19 cellular contexts compared by ENCODE assay signal in genomic region chr2:132274000-132274399, GRCh38.
DNase-seq lines count a peak whose midpoint lies in the region; ATAC-seq and TF ChIP-seq lines count a peak whose summit lies in the region.
"Had no signal": no experiment of that assay in that cellular context is flagged by ENCODE, and none has a peak within 500 bp of the region (broad histone marks: within the 10 kb centered on the region; RNA-seq: fewer than 3 reads in every experiment).

No MANE protein-coding gene starts in this region.

- no peaks in the 10 kb centered on the region for H3K4me1 Mint-ChIP-seq in endodermal cell
- H3K4me1 Mint-ChIP-seq in nephron progenitor cell, result no peaks in the 10 kb centered on the region
- no peaks in the 10 kb centered on the region for H3K4me1 Mint-ChIP-seq in endothelial cell (ENCODE audit: unreplicated experiment)
- H3K4me1 Mint-ChIP-seq: B cell, GM23338, H9 had no signal

- H3K36me3 Mint-ChIP-seq in endodermal cell (ENCODE audit: low read depth) (no peaks in the 10 kb centered on the region), nephron progenitor cell (ENCODE audit: low read depth) (no peaks in the 10 kb centered on the region), endothelial cell (ENCODE audit: low read depth, unreplicated experiment) (peaks cover 3% of the 10 kb centered on the region)
- H3K36me3 Mint-ChIP-seq: CD8-positive, alpha-beta T cell had no signal

- no peak for ATAC-seq in HG02759 (IDR thresholded peaks at IDR 0.05; ENCODE audit: unreplicated experiment)
- ATAC-seq: CD8-positive, alpha-beta T cell; GM12878; GM23338; HCT116 had no signal

- no peak for TF ChIP-seq CTCF in endodermal cell (conservative IDR thresholded peaks at IDR 0.05)
- TF ChIP-seq CTCF in nephron progenitor cell (IDR thresholded peaks at IDR 0.05), result no peak
- TF ChIP-seq CTCF in endothelial cell (IDR thresholded peaks at IDR 0.05; ENCODE audit: unreplicated experiment), result no peak

- H3K27ac Mint-ChIP-seq in endodermal cell, result no peak overlapping the region
- H3K27ac Mint-ChIP-seq in nephron progenitor cell, result peak overlapping the region; percentile 79
- H3K27ac Mint-ChIP-seq in endothelial cell (ENCODE audit: unreplicated experiment), result no peak overlapping the region
- H3K27ac Mint-ChIP-seq: B cell; CD4-positive, CD25-positive, alpha-beta regulatory T cell; CD8-positive, alpha-beta T cell; GM23338; H9 had no signal

- H3K9me3 Mint-ChIP-seq in endodermal cell, result peaks cover 12% of the 10 kb centered on the region
- H3K9me3 Mint-ChIP-seq in nephron progenitor cell, result peaks cover 27% of the 10 kb centered on the region
- peaks cover 7% of the 10 kb centered on the region for H3K9me3 Mint-ChIP-seq in endothelial cell (ENCODE audit: unreplicated experiment)

- H3K4me3 ChIP-seq in Karpas-422 (ENCODE audit: low read length) (no peak overlapping the region), endodermal cell (ENCODE audit: low read length) (no peak overlapping the region)
- H3K4me3 ChIP-seq: BLaER1, GM12878, GM23338 had no signal

- H3K4me2 ChIP-seq in Karpas-422 (ENCODE audit: low read depth, low read length, poor library complexity, severe bottlenecking), result no peak overlapping the region
- H3K4me2 ChIP-seq: BLaER1, GM23338 had no signal

- no peaks in the 10 kb centered on the region for H3K36me3 ChIP-seq in Karpas-422 (ENCODE audit: insufficient read depth, low read length)
- H3K36me3 ChIP-seq in endodermal cell (ENCODE audit: control insufficient read depth, insufficient read depth, low read length), result no peaks in the 10 kb centered on the region
- H3K36me3 ChIP-seq: BLaER1 had no signal

- DNase-seq in Karpas-422 (peak; percentile 30), endodermal cell (peak; percentile 29), nephron progenitor cell (no peak), NCI-H2107 (lab: John Stamatoyannopoulos, UW) (no peak), endothelial cell (ENCODE audit: low spot score) (no peak)
- DNase-seq: Caco-2; CD4-positive, CD25-positive, alpha-beta regulatory T cell; CD8-positive, alpha-beta T cell; DMS153; DND-41; H9 had no signal

- no peaks in the 10 kb centered on the region for H3K79me2 ChIP-seq in Karpas-422 (ENCODE audit: low read length)

- peak overlapping the region; percentile 97 for H3K27ac ChIP-seq in Karpas-422 (ENCODE audit: low read length)
- H3K27ac ChIP-seq in endodermal cell (ENCODE audit: low read depth, low read length), result no peak overlapping the region
- H3K27ac ChIP-seq: 22Rv1, BLaER1, C4-2B had no signal

- peaks cover 6% of the 10 kb centered on the region; the same call in 1 of the 2 replicates for H3K9me3 ChIP-seq in Karpas-422 (ENCODE audit: low read length)
- H3K9me3 ChIP-seq in endodermal cell (ENCODE audit: control insufficient read depth, low read length), result no peaks in the 10 kb centered on the region
- H3K9me3 ChIP-seq: Caco-2 had no signal

- WGBS in endodermal cell (ENCODE audit: insufficient coverage in 1 of 2, insufficient read length in 1 of 2), 2 experiments, result 94 to 97% methylated on average over 7 to 10 of the region's 10 CpGs

- H3K27me3 Mint-ChIP-seq in endodermal cell (ENCODE audit: insufficient read depth), result no peaks in the 10 kb centered on the region
- H3K27me3 Mint-ChIP-seq in nephron progenitor cell (ENCODE audit: low read depth, poor library complexity), result peaks cover 8% of the 10 kb centered on the region
- H3K27me3 Mint-ChIP-seq in endothelial cell (ENCODE audit: unreplicated experiment), result peaks cover 8% of the 10 kb centered on the region
- H3K27me3 Mint-ChIP-seq: B cell; CD4-positive, CD25-positive, alpha-beta regulatory T cell had no signal

- H4K20me1 ChIP-seq in Karpas-422 (ENCODE audit: insufficient read depth, low read depth, low read length), result no peaks in the 10 kb centered on the region
- H4K20me1 ChIP-seq: BLaER1 had no signal

- H3K9ac ChIP-seq in Karpas-422 (ENCODE audit: low read length) (no peak overlapping the region), endodermal cell (ENCODE audit: extremely low read depth, low read length, poor library complexity, severe bottlenecking) (no peak overlapping the region)
- H3K9ac ChIP-seq: BLaER1 had no signal

- H3K4me1 ChIP-seq in Karpas-422 (ENCODE audit: low read length), result peaks cover 50% of the 10 kb centered on the region
- H3K4me1 ChIP-seq in endodermal cell (ENCODE audit: control insufficient read depth, insufficient read depth, low read length), result no peaks in the 10 kb centered on the region
- H3K4me1 ChIP-seq: Caco-2 had no signal

- no peak overlapping the region for H2AFZ ChIP-seq in Karpas-422 (ENCODE audit: low read length)
- H2AFZ ChIP-seq: GM23338 had no signal

- no peaks in the 10 kb centered on the region for H3K9me2 ChIP-seq in Karpas-422 (replicated peaks; ENCODE audit: insufficient read depth, low read length)

- H3K27me3 ChIP-seq in Karpas-422 (ENCODE audit: low read length), result no peaks in the 10 kb centered on the region
- no peaks in the 10 kb centered on the region for H3K27me3 ChIP-seq in endodermal cell (ENCODE audit: control insufficient read depth, insufficient read depth, low read length, poor library complexity, severe bottlenecking)
- H3K27me3 ChIP-seq: BLaER1 had no signal

- H3K4me3 Mint-ChIP-seq in endodermal cell (no peak overlapping the region), nephron progenitor cell (no peak overlapping the region), endothelial cell (ENCODE audit: unreplicated experiment) (no peak overlapping the region)
- H3K4me3 Mint-ChIP-seq: B cell; CD4-positive, CD25-positive, alpha-beta regulatory T cell; CD8-positive, alpha-beta T cell; GM23338; H9 had no signal

Comparison
In these comparisons a context has a peak if more than half of its experiments do, and no peak if none do; other contexts are left out.
1. DNase-seq: peak in Karpas-422 (single experiment) and endodermal cell (single experiment); none in nephron progenitor cell (single experiment), NCI-H2107 (single experiment) and endothelial cell (single experiment).